Comparison of ENCODE assay signal across 1 cellular context in genomic region chr6:130167655-130168054, GRCh38.
TF ChIP-seq lines count a peak whose summit lies in the region.

No MANE protein-coding gene starts in this region.

TF ChIP-seq in K562, 482 proteins besides CTCF, POLR2A, EP300 and RAD21:
- TF ChIP-seq CEBPB (tag; IDR thresholded peaks at IDR 0.05): peak; percentile 69
- TF ChIP-seq OTX1 (CRISPR knock-in tag; IDR thresholded peaks at IDR 0.05): no peak
TF ChIP-seq in K562: peak in this region for 1.
